8 cellular contexts compared by ENCODE assay signal in the genomic region with DNA sequence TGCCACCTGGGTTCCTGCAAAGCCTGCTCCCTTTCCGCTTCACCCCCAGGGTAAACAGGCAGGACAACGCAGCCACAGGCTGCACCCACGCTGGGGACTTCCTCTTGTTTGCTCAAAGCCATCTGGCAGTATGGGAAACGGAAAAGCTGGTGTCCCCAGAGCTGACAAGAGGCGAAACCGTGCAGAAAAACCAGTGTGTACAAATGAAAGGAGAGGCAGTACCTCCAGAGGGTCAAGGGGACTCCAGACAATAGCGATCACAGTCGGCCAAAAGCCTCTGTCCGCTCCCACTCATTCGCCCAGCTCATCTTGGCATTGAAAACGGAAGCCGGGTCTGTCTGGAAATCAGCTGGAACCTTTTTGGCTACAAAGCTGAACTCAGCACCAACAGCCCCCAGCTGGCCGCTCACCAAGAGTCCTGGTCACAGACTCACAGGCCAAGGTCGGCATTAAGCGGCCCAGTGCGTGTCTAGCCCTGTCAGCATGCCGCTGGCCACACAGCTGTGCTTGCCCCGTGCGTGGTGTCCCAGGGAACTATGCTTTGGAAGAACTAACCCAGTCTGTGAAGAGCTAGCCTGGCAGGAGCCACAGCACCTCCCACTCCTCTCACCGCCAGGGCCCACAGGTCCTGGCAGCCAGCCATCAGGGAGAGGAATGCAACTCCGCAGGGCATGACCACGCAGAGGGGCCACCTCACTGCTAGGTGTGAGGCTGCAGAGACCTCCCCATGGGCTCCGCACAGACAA. TPM values are rescaled to one million over a fixed set of nuclear protein-coding genes. Genes with fewer than 3 reads are reported as not detected.
DNase-seq lines count a peak whose midpoint lies in the region; FAIRE-seq and TF ChIP-seq lines count a peak whose summit lies in the region.

No MANE protein-coding gene starts in this region.

- H3K4me1 ChIP-seq in kidney (ENCODE audit: control insufficient read depth in 1 of 2, insufficient read depth in 1 of 2, low read depth in 1 of 2, low read length in 2 of 2) (peaks cover 67 to 76% of the 10 kb centered on the region in 2 donors), stomach (peaks cover 62 to 87% (median 74%) of the 10 kb centered on the region in 4 donors)

- no peak for TF ChIP-seq POLR2A in stomach (IDR thresholded peaks at IDR 0.05)

- H3K9me3 ChIP-seq in kidney (ENCODE audit: control insufficient read depth in 1 of 2, low read length in 2 of 2) (no peaks in the 10 kb centered on the region), stomach (no peaks in the 10 kb centered on the region)

- no peaks in the 10 kb centered on the region for H3K36me3 Mint-ChIP-seq in activated T-helper 1 cell treated with anti-CD3 and anti-CD28 coated beads, Interleukin-12 subunit alpha, Interleukin-12 subunit beta, Interleukin-2, Interleukin-4 antibody, amounts not matched to agents 30 ng/mL and 10 ng/mL and 1 ng/mL, durations not matched to agents 14 hours and 24 hours and 36 hours (ENCODE audit: low read depth)

- 6 to 14% (median 9%) methylated on average over 10 to 23 of the region's 23 CpGs for WGBS in stomach, 5 donors

- FAIRE-seq in kidney (lab: Jason Lieb, UNC): no peak

- in situ Hi-C loops in astrocyte of the cerebellum (cut with HindIII; ENCODE audit: low sequenced_read_pairs): no loop called here

- TF ChIP-seq CTCF in astrocyte of the cerebellum (IDR thresholded peaks at IDR 0.05; ENCODE audit: low read depth, low read length, missing control alignments): no peak
- no peak for TF ChIP-seq CTCF in kidney (IDR thresholded peaks at IDR 0.05; ENCODE audit: borderline replicate concordance, extremely low read depth, insufficient read depth)
- no peak for TF ChIP-seq CTCF in stomach (IDR thresholded peaks at IDR 0.05)

- DNase-seq in COR-L47 (lab: John Stamatoyannopoulos, UW): peak; percentile 68
- DNase-seq in NCI-H1092 treated with DMSO at 0.1 percent for 48 hours (lab: John Stamatoyannopoulos, UW): peak; percentile 94
- DNase-seq in astrocyte of the cerebellum (ENCODE audit: low read depth): peak; percentile 81
- DNase-seq in kidney: peak; percentile 92
- peak; percentile 83 for DNase-seq in stomach
- DNase-seq in inferior parietal cortex (ENCODE audit: extremely low spot score): no peak
- DNase-seq in activated T-helper 1 cell treated with anti-CD3 and anti-CD28 coated beads, Interleukin-12 subunit alpha, Interleukin-12 subunit beta, Interleukin-2, Interleukin-4 antibody, amounts not matched to agents 30 ng/mL and 10 ng/mL and 1 ng/mL, durations not matched to agents 14 hours and 24 hours and 36 hours (ENCODE audit: low spot score): no peak
- no peak for DNase-seq in activated T-cell treated with anti-CD3 and anti-CD28 coated beads, Interleukin-2, amount 50 U/mL, for 48 hours

- H3K27me3 Mint-ChIP-seq in activated T-helper 1 cell treated with anti-CD3 and anti-CD28 coated beads, Interleukin-12 subunit alpha, Interleukin-12 subunit beta, Interleukin-2, Interleukin-4 antibody, amounts not matched to agents 30 ng/mL and 10 ng/mL and 1 ng/mL, durations not matched to agents 14 hours and 24 hours and 36 hours (ENCODE audit: insufficient read depth): peaks cover 11% of the 10 kb centered on the region

- no peaks in the 10 kb centered on the region for H3K4me1 Mint-ChIP-seq in activated T-helper 1 cell treated with anti-CD3 and anti-CD28 coated beads, Interleukin-12 subunit alpha, Interleukin-12 subunit beta, Interleukin-2, Interleukin-4 antibody, amounts not matched to agents 30 ng/mL and 10 ng/mL and 1 ng/mL, durations not matched to agents 14 hours and 24 hours and 36 hours (ENCODE audit: low read depth)

- H3K27me3 ChIP-seq in stomach: no peaks in the 10 kb centered on the region

- H3K27ac ChIP-seq in kidney (ENCODE audit: low read depth in 2 of 2, low read length in 2 of 2): peak overlapping the region; percentile 90 to 93
- peak overlapping the region; percentile 77 to 95 (median 91) for H3K27ac ChIP-seq in stomach

- intact Hi-C loops in kidney (cut with DNase I): loop anchor here (10.0 kb wide), 1 partner anchor 127 kb away; no protein-coding TSS in a partner anchor
- intact Hi-C loops in stomach (cut with DNase I; ENCODE audit: low total_unique reads): no loop called here
- intact Hi-C loops in activated T-helper 1 cell treated with anti-CD3 and anti-CD28 coated beads, Interleukin-12 subunit alpha, Interleukin-12 subunit beta, Interleukin-2, Interleukin-4 antibody, amounts not matched to agents 30 ng/mL and 10 ng/mL and 1 ng/mL, durations not matched to agents 14 hours and 24 hours and 36 hours (cut with micrococcal nuclease): no loop called here

- no peaks in the 10 kb centered on the region for H3K9me3 Mint-ChIP-seq in activated T-helper 1 cell treated with anti-CD3 and anti-CD28 coated beads, Interleukin-12 subunit alpha, Interleukin-12 subunit beta, Interleukin-2, Interleukin-4 antibody, amounts not matched to agents 30 ng/mL and 10 ng/mL and 1 ng/mL, durations not matched to agents 14 hours and 24 hours and 36 hours

- H3K36me3 ChIP-seq in kidney (ENCODE audit: control insufficient read depth in 1 of 2, insufficient read depth in 2 of 2, low read length in 2 of 2) (no peaks in the 10 kb centered on the region), stomach (no peaks in the 10 kb centered on the region)

- no peak for TF ChIP-seq EP300 in stomach (IDR thresholded peaks at IDR 0.05)

- H3K4me3 Mint-ChIP-seq in activated T-helper 1 cell treated with anti-CD3 and anti-CD28 coated beads, Interleukin-12 subunit alpha, Interleukin-12 subunit beta, Interleukin-2, Interleukin-4 antibody, amounts not matched to agents 30 ng/mL and 10 ng/mL and 1 ng/mL, durations not matched to agents 14 hours and 24 hours and 36 hours: no peak overlapping the region

- H3K4me3 ChIP-seq in astrocyte of the cerebellum (ENCODE audit: low read depth, low read length) (no peak overlapping the region), kidney (ENCODE audit: low read length in 2 of 2) (peak overlapping the region; percentile 21 to 33), stomach (peak overlapping the region in 3 of 4 donors; percentile 4 to 22 (median 17))

- H3K27ac Mint-ChIP-seq in activated T-helper 1 cell treated with anti-CD3 and anti-CD28 coated beads, Interleukin-12 subunit alpha, Interleukin-12 subunit beta, Interleukin-2, Interleukin-4 antibody, amounts not matched to agents 30 ng/mL and 10 ng/mL and 1 ng/mL, durations not matched to agents 14 hours and 24 hours and 36 hours: no peak overlapping the region

- peak overlapping the region in 1 of 2 donors; percentile 72 for H3K9ac ChIP-seq in kidney (ENCODE audit: low read length in 2 of 2)

RNA-seq across cellular contexts. Expression of gene TNS3, which starts 10.4 kb away (rescaled TPM):
- total RNA-seq in kidney: 198 TPM
- 38.4 TPM for polyA plus RNA-seq in kidney (ENCODE audit: insufficient read depth, low read depth, low replicate concordance)
- total RNA-seq in stomach: 100 to 1,000 TPM in 1 of 5 donors, 10 to 100 TPM in 4; 30.1 to 105 (median 86.9) TPM
- polyA plus RNA-seq in stomach: 10 to 100 TPM in 2 of 3 donors, 1 to 10 TPM in 1; 10.0 to 40.6 (median 25.8) TPM
- 4.1 and 5.8 TPM in 2 replicates for total RNA-seq in activated T-helper 1 cell treated with anti-CD3 and anti-CD28 coated beads, Interleukin-12 subunit alpha, Interleukin-12 subunit beta, Interleukin-2, Interleukin-4 antibody, amounts not matched to agents 30 ng/mL and 10 ng/mL and 1 ng/mL, durations not matched to agents 14 hours and 24 hours and 36 hours

Comparison
In these comparisons a context has a peak if more than half of its experiments do, and no peak if none do; other contexts are left out.
1. DNase-seq: peak in COR-L47 (single experiment), NCI-H1092 treated with DMSO at 0.1 percent for 48 hours (single experiment), astrocyte of the cerebellum (single experiment), kidney (single experiment) and stomach (single experiment); none in inferior parietal cortex (single experiment), activated T-helper 1 cell treated with anti-CD3 and anti-CD28 coated beads, Interleukin-12 subunit alpha, Interleukin-12 subunit beta, Interleukin-2, Interleukin-4 antibody, amounts not matched to agents 30 ng/mL and 10 ng/mL and 1 ng/mL, durations not matched to agents 14 hours and 24 hours and 36 hours (single experiment) and activated T-cell treated with anti-CD3 and anti-CD28 coated beads, Interleukin-2, amount 50 U/mL, for 48 hours (0 of 2).